In genomic region chr15:96327155-96327741, GRCh38 we compare ENCODE assay signal across 8 cellular contexts. TPM values are rescaled to one million over a fixed set of nuclear protein-coding genes. Genes with fewer than 3 reads are reported as not detected.
DNase-seq lines count a peak whose midpoint lies in the region; ATAC-seq, FAIRE-seq and TF ChIP-seq lines count a peak whose summit lies in the region.

No MANE protein-coding gene starts in this region.

- TF ChIP-seq RAD21 in H1 (IDR thresholded peaks at IDR 0.05 in 1 of 2, conservative IDR thresholded peaks at IDR 0.05 in 1 of 2; ENCODE audit: low read depth in 2 of 2, low read length in 2 of 2): peak; percentile 63

- H3K4me2 ChIP-seq in OCI-LY3 (ENCODE audit: low read length) (no peak overlapping the region), H1 (ENCODE audit: insufficient read depth in 1 of 2, low read depth in 2 of 2, low read length in 2 of 2) (peak overlapping the region; percentile 55 to 62)

- no peak overlapping the region for H4K5ac ChIP-seq in H1 (ENCODE audit: insufficient read length, low read depth, low read length)

- H3K9me3 ChIP-seq in OCI-LY3 (ENCODE audit: insufficient read depth, low read length) (no peaks in the 10 kb centered on the region), H1 (ENCODE audit: insufficient read depth in 2 of 2, low read depth in 1 of 2, low read length in 1 of 2) (no peaks in the 10 kb centered on the region; a peak in 1 of 4 replicates), mesodermal cell (ENCODE audit: control insufficient read depth, low read length) (no peaks in the 10 kb centered on the region)

- no peak for TF ChIP-seq POLR2A in H1 (IDR thresholded peaks at IDR 0.05; ENCODE audit: control extremely low read depth in 1 of 2, low read depth in 2 of 2, low read length in 2 of 2)

- no peaks in the 10 kb centered on the region for H3K79me1 ChIP-seq in H1 (ENCODE audit: low read depth, low read length)

- H2AFZ ChIP-seq in OCI-LY3 (ENCODE audit: low read depth, low read length) (no peak overlapping the region), H1 (ENCODE audit: low read length) (no peak overlapping the region)

- H2BK12ac ChIP-seq in H1 (ENCODE audit: low read depth, low read length): no peak overlapping the region

- H3K27ac ChIP-seq in HL-60 (replicated peaks) (peak overlapping the region; percentile 81), OCI-LY3 (ENCODE audit: low read length) (no peak overlapping the region), H1 (ENCODE audit: low read depth, low read length) (no peak overlapping the region), mesodermal cell (ENCODE audit: low read depth, low read length, severe bottlenecking) (no peak overlapping the region)

- H3K23me2 ChIP-seq in H1 (ENCODE audit: low read depth, low read length): peaks cover 4% of the 10 kb centered on the region; the same call in 1 of the 2 replicates

- no peak overlapping the region for H2BK15ac ChIP-seq in H1 (ENCODE audit: low read length)

- H3K4ac ChIP-seq in H1 (replicated peaks; ENCODE audit: insufficient read length, low read depth, low read length): no peak overlapping the region

- no peak overlapping the region for H3K14ac ChIP-seq in H1 (ENCODE audit: insufficient read length)

- H3K27me3 ChIP-seq in HL-60 (ENCODE audit: insufficient read depth, poor library complexity, severe bottlenecking): no peaks in the 10 kb centered on the region
- H3K27me3 ChIP-seq in OCI-LY3 (ENCODE audit: low read depth, low read length): peaks cover 31% of the 10 kb centered on the region; the same call in 1 of the 2 replicates
- peaks cover 68 to 94% (median 87%) of the 10 kb centered on the region in 4 experiments for H3K27me3 ChIP-seq in H1 (replicated peaks in 1 of 4; ENCODE audit: control insufficient read depth in 3 of 4, extremely low read depth in 1 of 4, insufficient read depth in 3 of 4, low read length in 3 of 4)

- no peak for ATAC-seq in HG03025 (IDR thresholded peaks at IDR 0.05; ENCODE audit: low FRiP score, unreplicated experiment)
- no peak for ATAC-seq in HG02885 (IDR thresholded peaks at IDR 0.05; ENCODE audit: poor library complexity, unreplicated experiment)
- no peak for ATAC-seq in HG02571 (IDR thresholded peaks at IDR 0.05; ENCODE audit: unreplicated experiment)

- H3K56ac ChIP-seq in H1 (replicated peaks; ENCODE audit: insufficient read length, low read depth, low read length): no peak overlapping the region

- CTCF ChIA-PET in H1 (lab: Charles Lee; ENCODE audit: partially characterized antibody): interaction anchor here (0.6 to 4.4 kb wide), 32 partner anchors 9 to 1649 kb away, joined by 3 to 59 read pairs (median 4); no protein-coding TSS in a partner anchor

- H4K8ac ChIP-seq in H1 (ENCODE audit: extremely low read depth, insufficient read depth, low read length): no peak overlapping the region

- no peak overlapping the region for H2BK120ac ChIP-seq in H1 (replicated peaks; ENCODE audit: low read depth, low read length)

- H3K4me3 ChIP-seq in HL-60 (replicated peaks; ENCODE audit: insufficient read depth, low read length) (peak overlapping the region; percentile 42), OCI-LY3 (ENCODE audit: low read length) (no peak overlapping the region), H1 (ENCODE audit: extremely low read depth in 1 of 4, insufficient read depth in 2 of 4, low read depth in 3 of 4, low read length in 4 of 4) (peak overlapping the region; percentile 12 to 55 (median 20); a peak in 5 of 8 replicates), mesodermal cell (ENCODE audit: extremely low read depth, insufficient read depth, low read length, poor library complexity, severe bottlenecking) (peak overlapping the region; percentile 47)

- H4K91ac ChIP-seq in H1 (replicated peaks; ENCODE audit: insufficient read length, low read length): no peak overlapping the region

- no peak overlapping the region for H2BK5ac ChIP-seq in H1 (ENCODE audit: low read depth, low read length)

- WGBS in H1 (ENCODE audit: extremely low coverage in 1 of 2, insufficient coverage in 1 of 2, insufficient read length in 1 of 2, insufficient replicate concordance in 2 of 2, low coverage in 1 of 2, low lambda C conversion rate in 2 of 2, missing lambda C conversion rate in 1 of 2), 2 experiments: 0% methylated on average over 14 of the region's 14 CpGs; no CpG with 5 or more reads in 1 of the 2 experiments
- 0% methylated on average over 2 to 7 of the region's 14 CpGs for WGBS in mesodermal cell (ENCODE audit: insufficient coverage in 2 of 2), 2 experiments

- H3K36me3 ChIP-seq in OCI-LY3 (replicated peaks; ENCODE audit: low read depth, low read length) (no peaks in the 10 kb centered on the region), H1 (ENCODE audit: control insufficient read depth in 2 of 4, insufficient read depth in 4 of 4, low read length in 3 of 4) (peaks cover 0 to 3% (median 0%) of the 10 kb centered on the region in 4 experiments; a peak in 1 of 8 replicates), mesodermal cell (ENCODE audit: control insufficient read depth, insufficient read depth, low read length) (no peaks in the 10 kb centered on the region)

- H3K4me1 ChIP-seq in OCI-LY3 (ENCODE audit: low read length) (no peaks in the 10 kb centered on the region), H1 (replicated peaks in 1 of 4; ENCODE audit: control insufficient read depth in 3 of 4, insufficient read depth in 4 of 4, low read length in 3 of 4) (peaks cover 10 to 32% (median 18%) of the 10 kb centered on the region in 4 experiments), mesodermal cell (ENCODE audit: control insufficient read depth, insufficient read depth, low read length, poor library complexity, severe bottlenecking) (peaks cover 25% of the 10 kb centered on the region)

- no peak overlapping the region for H2AK5ac ChIP-seq in H1 (ENCODE audit: low read depth, low read length)

- no peak overlapping the region for H2BK20ac ChIP-seq in H1 (ENCODE audit: low read length)

- H4K20me1 ChIP-seq in OCI-LY3 (ENCODE audit: insufficient read depth, low read length): no peaks in the 10 kb centered on the region
- H4K20me1 ChIP-seq in H1 (replicated peaks in 1 of 2; ENCODE audit: control insufficient read depth in 1 of 2, insufficient read depth in 2 of 2, low read length in 2 of 2): peaks cover 0 to 11% of the 10 kb centered on the region in 2 experiments

- no peak overlapping the region for H3K9ac ChIP-seq in OCI-LY3 (ENCODE audit: low read length)
- no peak overlapping the region for H3K9ac ChIP-seq in H1 (replicated peaks in 1 of 4; ENCODE audit: extremely low read depth in 1 of 4, low read depth in 3 of 4, low read length in 3 of 4)

- H3K79me2 ChIP-seq in OCI-LY3 (ENCODE audit: low read length): no peaks in the 10 kb centered on the region
- no peaks in the 10 kb centered on the region for H3K79me2 ChIP-seq in H1 (ENCODE audit: control insufficient read depth in 1 of 2, insufficient read depth in 2 of 2, low read length in 2 of 2)

- DNase-seq in HL-60 (ENCODE audit: low read depth in 1 of 2, low spot score in 1 of 2): peak; percentile 73 to 74
- DNase-seq in H1 (ENCODE audit: low read depth in 1 of 2, low spot score in 2 of 2): no peak

- peak; percentile 55 for TF ChIP-seq CTCF in HL-60 (IDR thresholded peaks at IDR 0.05; ENCODE audit: insufficient read depth, low read length)
- peak; percentile 60 for TF ChIP-seq CTCF in OCI-LY3 (IDR thresholded peaks at IDR 0.05; ENCODE audit: low read depth, low read length)
- peak in 2 of 3 experiments; percentile 28 to 55; a peak in 2 of 4 replicates for TF ChIP-seq CTCF in H1 (IDR thresholded peaks at IDR 0.05; ENCODE audit: control extremely low read depth in 1 of 3, insufficient read depth in 1 of 3, low read depth in 1 of 3, low read length in 3 of 3)

- POLR2A ChIA-PET in H1 (lab: Charles Lee; ENCODE audit: partially characterized antibody): interaction anchor here (0.7 to 1.4 kb wide), 4 partner anchors 10 to 27 kb away, joined by 3 to 6 read pairs (median 4); no protein-coding TSS in a partner anchor

- no peak overlapping the region for H3K23ac ChIP-seq in H1 (ENCODE audit: insufficient read length)

- no peak overlapping the region for H3K18ac ChIP-seq in H1 (ENCODE audit: extremely low read depth, low read length)

- TF ChIP-seq EP300 in H1 (IDR thresholded peaks at IDR 0.05; ENCODE audit: borderline replicate concordance in 1 of 2, low read depth in 2 of 2, low read length in 2 of 2): no peak

- FAIRE-seq in G401.6 (lab: Jason Lieb, UNC): peak; percentile 95
- FAIRE-seq in H1 (lab: Jason Lieb, UNC): no peak

TF ChIP-seq in H1, 55 proteins besides CTCF, POLR2A, EP300 and RAD21 (continues in another document):
- no peak for TF ChIP-seq POLR2AphosphoS5 (IDR thresholded peaks at IDR 0.05; ENCODE audit: low read depth, low read length)
- no peak for TF ChIP-seq SP2 (IDR thresholded peaks at IDR 0.05; ENCODE audit: low read length)
- no peak for TF ChIP-seq BRCA1 (IDR thresholded peaks at IDR 0.05; ENCODE audit: low read depth, low read length)
- TF ChIP-seq NANOG (IDR thresholded peaks at IDR 0.05; ENCODE audit: insufficient read depth, low read depth, low read length, poor library complexity, severe bottlenecking): no peak
- no peak for TF ChIP-seq HDAC6 (IDR thresholded peaks at IDR 0.05; ENCODE audit: low read depth, low read length)
- no peak for TF ChIP-seq KDM1A (IDR thresholded peaks at IDR 0.05; ENCODE audit: borderline replicate concordance, low read length)
- TF ChIP-seq HDAC2 (IDR thresholded peaks at IDR 0.05; ENCODE audit: borderline replicate concordance in 1 of 2, low read depth in 2 of 2, low read length in 2 of 2): no peak
- no peak for TF ChIP-seq RFX5 (IDR thresholded peaks at IDR 0.05; ENCODE audit: borderline replicate concordance, low read depth, low read length)
- TF ChIP-seq KDM4A (IDR thresholded peaks at IDR 0.05; ENCODE audit: low read depth, low read length, severe bottlenecking): no peak
- no peak for TF ChIP-seq CHD1 (IDR thresholded peaks at IDR 0.05; ENCODE audit: low read depth, low read length)
- TF ChIP-seq EZH2 (IDR thresholded peaks at IDR 0.05; ENCODE audit: low read depth, low read length, severe bottlenecking): no peak

RNA-seq across cellular contexts. Expression of gene NR2F2, which starts 3.3 kb away (rescaled TPM):
- not detected in 2 replicates for total RNA-seq in H1 (2021; fragmentation: NEBNext Ultra II Directional; extraction: Animal tissue kit (Norgen Biotek cat#: 25700))
- polyA plus RNA-seq in H1 (2011; rRNA removed): 0.03 and 0.14 TPM in 2 replicates
- polyA plus RNA-seq in H1 (2011; cell fraction: cytosol; rRNA removed): 0.05 TPM
- 0.07 TPM for polyA plus RNA-seq in H1 (2011; cell fraction: nucleus; rRNA removed)
- polyA plus RNA-seq in H1 (2012, experiment 1 of 2): 0.21 to 0.88 TPM (median 0.46 TPM) in 4 replicates
- 0.10 TPM for polyA plus RNA-seq in H1 (2012, experiment 2 of 2)
- polyA plus RNA-seq in H1 (2013, experiment 1 of 2): 0.04 TPM
- 0.04 TPM for polyA plus RNA-seq in H1 (2013, experiment 2 of 2)
- polyA minus RNA-seq in H1 (2011; rRNA and poly(A)+ RNA removed): 0.03 TPM in 1 of 2 replicates, not detected in the other
- 0.29 TPM for polyA minus RNA-seq in H1 (2011; cell fraction: cytosol; rRNA and poly(A)+ RNA removed)
- polyA minus RNA-seq in H1 (2011; cell fraction: nucleus; rRNA and poly(A)+ RNA removed): not detected
- 8.3 TPM for polyA plus RNA-seq in mesodermal cell (2013, experiment 1 of 2)
- polyA plus RNA-seq in mesodermal cell (2013, experiment 2 of 2): 6.9 TPM

Comparison
In these comparisons a context has a peak if more than half of its experiments do, and no peak if none do; other contexts are left out.
1. DNase-seq: peak in HL-60 (2 of 2); none in H1 (0 of 2).
2. Peak in every context shown above with its lines, with median percentiles within 50 percentile points of each other: CTCF ChIP-seq.